Comparison of ENCODE assay signal across 18 cellular contexts in genomic region chr6:134549854-134550253, GRCh38.
"Had no signal": no experiment of that assay in that cellular context is flagged by ENCODE, and none has a peak within 500 bp of the region (broad histone marks: within the 10 kb centered on the region; RNA-seq: fewer than 3 reads in every experiment).

No MANE protein-coding gene starts in this region.

- H3K9ac ChIP-seq: neural progenitor cell had no signal

- ATAC-seq: activated CD4-positive, CD25-positive, alpha-beta regulatory T cell treated with anti-CD3 and anti-CD28 coated beads, Interleukin-2, amount 50 U/mL, for 24 hours; effector memory CD8-positive, alpha-beta T cell; left ventricle myocardium superior; naive thymus-derived CD4-positive, alpha-beta T cell; stimulated activated naive B cell treated with anti-CD40 and anti-IgM and Interleukin-4, amounts not matched to agents 10 μg/mL and 1 μg/mL and 100 μg/mL, for 72 hours; T-cell had no signal

- FAIRE-seq: bronchial epithelial cell had no signal

- H3K4me3 ChIP-seq: ascending aorta, neural progenitor cell, ovary, sigmoid colon had no signal

- H3K27ac ChIP-seq: ascending aorta, neural progenitor cell, ovary, sigmoid colon had no signal

- H3K4me2 ChIP-seq: neural progenitor cell had no signal

- H3K9me3 ChIP-seq: ascending aorta, ovary, sigmoid colon had no signal

- H2AFZ ChIP-seq: neural progenitor cell had no signal

- H3K4me1 ChIP-seq: ascending aorta, neural progenitor cell, sigmoid colon had no signal

- DNase-seq: activated CD4-positive, alpha-beta T cell treated with anti-CD3 and anti-CD28 coated beads, Interleukin-2, amount 10 ng/mL, durations not matched to agents 7 days and 5 days; activated CD8-positive, alpha-beta memory T cell treated with anti-CD3 and anti-CD28 coated beads, Interleukin-2, amount 50 U/mL, for 48 hours; activated effector memory CD4-positive, alpha-beta T cell treated with anti-CD3 and anti-CD28 coated beads, Interleukin-2, amount 50 U/mL, for 16 hours; activated naive CD4-positive, alpha-beta T cell treated with anti-CD3 and anti-CD28 coated beads, Interleukin-2, amount 50 U/mL, for 16 hours; activated T-cell treated with anti-CD3 and anti-CD28 coated beads, Interleukin-2, amount 50 U/mL, for 48 hours; effector memory CD8-positive, alpha-beta T cell; foreskin melanocyte; glutamatergic neuron; left ventricle myocardium superior; naive thymus-derived CD4-positive, alpha-beta T cell; ovary; sigmoid colon; stimulated activated naive B cell treated with anti-CD40 and anti-IgM and Interleukin-4, amounts not matched to agents 10 μg/mL and 1 μg/mL and 100 μg/mL, for 72 hours; T-cell had no signal

- H3K27me3 ChIP-seq: ascending aorta, neural progenitor cell, ovary, sigmoid colon had no signal

- H3K36me3 ChIP-seq: ascending aorta, neural progenitor cell, ovary, sigmoid colon had no signal
